29 cellular contexts compared by ENCODE assay signal in the genomic region with DNA sequence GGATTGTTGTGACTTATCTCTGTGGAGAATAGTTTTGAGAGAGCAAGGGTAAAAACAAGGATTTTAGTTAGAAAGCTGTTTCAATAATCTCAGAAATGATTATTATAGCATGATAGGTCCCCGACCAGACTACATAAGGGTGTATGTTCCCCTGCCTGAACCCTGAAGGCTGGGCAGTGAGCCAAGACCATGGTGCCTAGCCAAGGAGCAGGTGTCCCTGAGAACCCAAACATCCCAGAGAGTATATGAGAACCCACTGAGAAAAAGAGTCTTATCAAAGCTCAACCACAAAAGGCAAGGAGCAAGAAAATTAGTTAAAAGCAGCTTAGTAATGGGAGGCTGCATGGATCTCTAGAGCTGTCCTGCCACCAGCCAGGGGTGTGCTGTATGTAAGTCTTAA.
"Had no signal": no experiment of that assay in that cellular context is flagged by ENCODE, and none has a peak within 500 bp of the region (broad histone marks: within the 10 kb centered on the region; RNA-seq: fewer than 3 reads in every experiment).

No MANE protein-coding gene starts in this region.

- DNase-seq: activated CD4-positive, alpha-beta memory T cell treated with anti-CD3 and anti-CD28 coated beads, Interleukin-2, amount 10 ng/mL, durations not matched to agents 7 days and 5 days; activated CD4-positive, alpha-beta T cell treated with anti-CD3 and anti-CD28 coated beads for 1 hour; activated CD4-positive, alpha-beta T cell treated with anti-CD3 and anti-CD28 coated beads for 48 hours; activated CD4-positive, CD25-positive, alpha-beta regulatory T cell; activated CD8-positive, alpha-beta memory T cell treated with anti-CD3 and anti-CD28 coated beads for 24 hours; activated CD8-positive, alpha-beta memory T cell treated with anti-CD3 and anti-CD28 coated beads, Interleukin-2, amount 10 ng/mL, durations not matched to agents 7 days and 5 days; activated CD8-positive, alpha-beta memory T cell treated with anti-CD3 and anti-CD28 coated beads, Interleukin-2, amount 50 U/mL, for 48 hours; activated effector memory CD4-positive, alpha-beta T cell treated with Interleukin-2 at 50 U/mL for 16 hours; activated naive CD4-positive, alpha-beta T cell treated with anti-CD3 and anti-CD28 coated beads, Interleukin-2, amount 10 ng/mL, durations not matched to agents 7 days and 5 days; activated naive CD8-positive, alpha-beta T cell treated with anti-CD3 and anti-CD28 coated beads, Interleukin-2, amount 50 U/mL, for 24 hours; activated T-cell treated with anti-CD3 and anti-CD28 coated beads, Interleukin-2, amount 50 U/mL, for 48 hours; aorta; brain microvascular endothelial cell; central memory CD4-positive, alpha-beta T cell; Karpas-422; NCI-H1048; NCI-H1436 treated with DMSO at 0.1 percent for 48 hours; NCI-H1694 treated with DMSO at 0.1 percent for 48 hours; NCI-H2029; NCI-H2171 treated with DMSO at 0.1 percent for 48 hours; NCI-H2227 treated with DMSO at 0.1 percent for 48 hours; NCI-H510A treated with DMSO at 0.1 percent for 48 hours; NCI-H526 treated with DMSO at 0.1 percent for 48 hours; Right ventricle myocardium superior; SW 1271; T-helper 1 cell; T-helper 2 cell; T-helper 9 cell; WERI-Rb-1 had no signal

- ATAC-seq: activated CD8-positive, alpha-beta memory T cell treated with anti-CD3 and anti-CD28 coated beads, Interleukin-2, amount 10 ng/mL, durations not matched to agents 7 days and 5 days; activated naive CD8-positive, alpha-beta T cell treated with anti-CD3 and anti-CD28 coated beads, Interleukin-2, amount 50 U/mL, for 24 hours had no signal

- H3K36me3 ChIP-seq: brain microvascular endothelial cell, WERI-Rb-1 had no signal

- H3K27me3 ChIP-seq: brain microvascular endothelial cell had no signal
